Comparison of ENCODE assay signal across 1 cellular context in genomic region chr1:54257876-54258275, GRCh38.
TF ChIP-seq lines count a peak whose summit lies in the region.

No MANE protein-coding gene starts in this region.

TF ChIP-seq in GM23338, 12 proteins besides CTCF, POLR2A, EP300 and RAD21:
- TF ChIP-seq, protein P1, sequence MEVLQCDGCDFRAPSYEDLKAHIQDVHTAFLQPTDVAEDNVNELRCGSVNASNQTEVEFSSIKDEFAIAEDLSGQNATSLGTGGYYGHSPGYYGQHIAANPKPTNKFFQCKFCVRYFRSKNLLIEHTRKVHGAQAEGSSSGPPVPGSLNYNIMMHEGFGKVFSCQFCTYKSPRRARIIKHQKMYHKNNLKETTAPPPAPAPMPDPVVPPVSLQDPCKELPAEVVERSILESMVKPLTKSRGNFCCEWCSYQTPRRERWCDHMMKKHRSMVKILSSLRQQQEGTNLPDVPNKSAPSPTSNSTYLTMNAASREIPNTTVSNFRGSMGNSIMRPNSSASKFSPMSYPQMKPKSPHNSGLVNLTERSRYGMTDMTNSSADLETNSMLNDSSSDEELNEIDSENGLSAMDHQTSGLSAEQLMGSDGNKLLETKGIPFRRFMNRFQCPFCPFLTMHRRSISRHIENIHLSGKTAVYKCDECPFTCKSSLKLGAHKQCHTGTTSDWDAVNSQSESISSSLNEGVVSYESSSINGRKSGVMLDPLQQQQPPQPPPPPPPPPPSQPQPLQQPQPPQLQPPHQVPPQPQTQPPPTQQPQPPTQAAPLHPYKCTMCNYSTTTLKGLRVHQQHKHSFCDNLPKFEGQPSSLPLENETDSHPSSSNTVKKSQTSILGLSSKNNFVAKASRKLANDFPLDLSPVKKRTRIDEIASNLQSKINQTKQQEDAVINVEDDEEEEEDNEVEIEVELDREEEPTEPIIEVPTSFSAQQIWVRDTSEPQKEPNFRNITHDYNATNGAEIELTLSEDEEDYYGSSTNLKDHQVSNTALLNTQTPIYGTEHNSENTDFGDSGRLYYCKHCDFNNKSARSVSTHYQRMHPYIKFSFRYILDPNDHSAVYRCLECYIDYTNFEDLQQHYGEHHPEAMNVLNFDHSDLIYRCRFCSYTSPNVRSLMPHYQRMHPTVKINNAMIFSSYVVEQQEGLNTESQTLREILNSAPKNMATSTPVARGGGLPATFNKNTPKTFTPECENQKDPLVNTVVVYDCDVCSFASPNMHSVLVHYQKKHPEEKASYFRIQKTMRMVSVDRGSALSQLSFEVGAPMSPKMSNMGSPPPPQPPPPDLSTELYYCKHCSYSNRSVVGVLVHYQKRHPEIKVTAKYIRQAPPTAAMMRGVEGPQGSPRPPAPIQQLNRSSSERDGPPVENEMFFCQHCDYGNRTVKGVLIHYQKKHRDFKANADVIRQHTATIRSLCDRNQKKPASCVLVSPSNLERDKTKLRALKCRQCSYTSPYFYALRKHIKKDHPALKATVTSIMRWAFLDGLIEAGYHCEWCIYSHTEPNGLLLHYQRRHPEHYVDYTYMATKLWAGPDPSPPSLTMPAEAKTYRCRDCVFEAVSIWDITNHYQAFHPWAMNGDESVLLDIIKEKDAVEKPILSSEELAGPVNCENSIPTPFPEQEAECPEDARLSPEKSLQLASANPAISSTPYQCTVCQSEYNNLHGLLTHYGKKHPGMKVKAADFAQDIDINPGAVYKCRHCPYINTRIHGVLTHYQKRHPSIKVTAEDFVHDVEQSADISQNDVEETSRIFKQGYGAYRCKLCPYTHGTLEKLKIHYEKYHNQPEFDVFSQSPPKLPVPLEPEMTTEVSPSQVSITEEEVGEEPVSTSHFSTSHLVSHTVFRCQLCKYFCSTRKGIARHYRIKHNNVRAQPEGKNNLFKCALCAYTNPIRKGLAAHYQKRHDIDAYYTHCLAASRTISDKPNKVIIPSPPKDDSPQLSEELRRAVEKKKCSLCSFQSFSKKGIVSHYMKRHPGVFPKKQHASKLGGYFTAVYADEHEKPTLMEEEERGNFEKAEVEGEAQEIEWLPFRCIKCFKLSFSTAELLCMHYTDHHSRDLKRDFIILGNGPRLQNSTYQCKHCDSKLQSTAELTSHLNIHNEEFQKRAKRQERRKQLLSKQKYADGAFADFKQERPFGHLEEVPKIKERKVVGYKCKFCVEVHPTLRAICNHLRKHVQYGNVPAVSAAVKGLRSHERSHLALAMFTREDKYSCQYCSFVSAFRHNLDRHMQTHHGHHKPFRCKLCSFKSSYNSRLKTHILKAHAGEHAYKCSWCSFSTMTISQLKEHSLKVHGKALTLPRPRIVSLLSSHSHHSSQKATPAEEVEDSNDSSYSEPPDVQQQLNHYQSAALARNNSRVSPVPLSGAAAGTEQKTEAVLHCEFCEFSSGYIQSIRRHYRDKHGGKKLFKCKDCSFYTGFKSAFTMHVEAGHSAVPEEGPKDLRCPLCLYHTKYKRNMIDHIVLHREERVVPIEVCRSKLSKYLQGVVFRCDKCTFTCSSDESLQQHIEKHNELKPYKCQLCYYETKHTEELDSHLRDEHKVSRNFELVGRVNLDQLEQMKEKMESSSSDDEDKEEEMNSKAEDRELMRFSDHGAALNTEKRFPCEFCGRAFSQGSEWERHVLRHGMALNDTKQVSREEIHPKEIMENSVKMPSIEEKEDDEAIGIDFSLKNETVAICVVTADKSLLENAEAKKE (CRISPR knock-in tag; IDR thresholded peaks at IDR 0.05) = no peak
- TF ChIP-seq POLR2AphosphoS5 (IDR thresholded peaks at IDR 0.05; ENCODE audit: low read depth) = no peak
- TF ChIP-seq EZH2phosphoT487 (IDR thresholded peaks at IDR 0.05; ENCODE audit: unreplicated experiment) = no peak
- no peak for TF ChIP-seq ZNF114 (CRISPR knock-in tag; IDR thresholded peaks at IDR 0.05)
- no peak for TF ChIP-seq JUNB (IDR thresholded peaks at IDR 0.05; ENCODE audit: unreplicated experiment)
- no peak for TF ChIP-seq STAT1 (IDR thresholded peaks at IDR 0.05; ENCODE audit: unreplicated experiment)
- no peak for TF ChIP-seq EZH2 (IDR thresholded peaks at IDR 0.05; ENCODE audit: low read depth, unreplicated experiment)
- no peak for TF ChIP-seq ZNF331 (CRISPR knock-in tag; IDR thresholded peaks at IDR 0.05; ENCODE audit: low read depth)
